In genomic region chr4:1721003-1721665, GRCh38 we compare ENCODE assay signal across 8 cellular contexts.
DNase-seq lines count a peak whose midpoint lies in the region; ATAC-seq and TF ChIP-seq lines count a peak whose summit lies in the region.

Gene TACC3, plus strand, starts transcription at chr4:1721521. Its CDS starts 1,901 bp downstream, at chr4:1723422.
A gene with protein sequence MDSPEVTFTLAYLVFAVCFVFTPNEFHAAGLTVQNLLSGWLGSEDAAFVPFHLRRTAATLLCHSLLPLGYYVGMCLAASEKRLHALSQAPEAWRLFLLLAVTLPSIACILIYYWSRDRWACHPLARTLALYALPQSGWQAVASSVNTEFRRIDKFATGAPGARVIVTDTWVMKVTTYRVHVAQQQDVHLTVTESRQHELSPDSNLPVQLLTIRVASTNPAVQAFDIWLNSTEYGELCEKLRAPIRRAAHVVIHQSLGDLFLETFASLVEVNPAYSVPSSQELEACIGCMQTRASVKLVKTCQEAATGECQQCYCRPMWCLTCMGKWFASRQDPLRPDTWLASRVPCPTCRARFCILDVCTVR (minus strand): TSS chr4:1721323. CDS start chr4:1720837, 486 bp downstream.

- peaks cover 79% of the 10 kb centered on the region for H3K4me1 ChIP-seq in BLaER1

- TF ChIP-seq CTCF in choroid plexus epithelial cell (conservative IDR thresholded peaks at IDR 0.05; ENCODE audit: low read depth, low read length) = no peak

- H4K20me1 ChIP-seq in BLaER1 = peaks cover 81% of the 10 kb centered on the region

- H3K36me3 ChIP-seq in BLaER1 = peaks cover 53% of the 10 kb centered on the region

- ATAC-seq in GM19324 (IDR thresholded peaks at IDR 0.05; ENCODE audit: low FRiP score, unreplicated experiment) (peak; percentile 86), HG03460 (IDR thresholded peaks at IDR 0.05; ENCODE audit: unreplicated experiment) (peak; percentile 72)

- DNase-seq in NCI-H524 treated with DMSO at 0.1 percent for 48 hours (lab: John Stamatoyannopoulos, UW) (peak; percentile 74), choroid plexus epithelial cell (ENCODE audit: low read depth) (peak; percentile 93), kidney glomerular epithelial cell (lab: John Stamatoyannopoulos, UW) (peak; percentile 83)
- peak; percentile 93 to 94 for DNase-seq in activated CD4-positive, alpha-beta T cell treated with anti-CD3 and anti-CD28 coated beads for 4 hours
- DNase-seq in stimulated activated CD4-positive, alpha-beta T cell treated with anti-CD3 and anti-CD28 coated beads, Interleukin-1b, Interleukin-23, amount 100 ng/mL, for 1 hour (ENCODE audit: low read depth in 2 of 2) = peak; percentile 81 to 88

- peak within 1 kb of the TSS; percentile 100 for H3K9ac ChIP-seq in BLaER1

- no peaks in the 10 kb centered on the region for H3K27me3 ChIP-seq in BLaER1

- peak within 1 kb of the TSS; percentile 100 for H3K27ac ChIP-seq in BLaER1

- no peaks in the 10 kb centered on the region for H3K9me3 ChIP-seq in BLaER1

- peak within 1 kb of the TSS; percentile 98 for H3K4me2 ChIP-seq in BLaER1

- peak within 1 kb of the TSS; percentile 98 for H3K4me3 ChIP-seq in BLaER1
- H3K4me3 ChIP-seq in choroid plexus epithelial cell (ENCODE audit: low read depth, low read length) = peak within 1 kb of the TSS; percentile 68

Comparison
In these comparisons a context has a peak if more than half of its experiments do, and no peak if none do; other contexts are left out.
1. Peak in every context shown above with its lines: DNase-seq, ATAC-seq, H3K4me3 ChIP-seq and H3K27ac ChIP-seq.